In genomic region chr15:28013480-28013879, GRCh38 we compare ENCODE assay signal across 6 cellular contexts.
"Had no signal": no experiment of that assay in that cellular context is flagged by ENCODE, and none has a peak within 500 bp of the region (broad histone marks: within the 10 kb centered on the region; RNA-seq: fewer than 3 reads in every experiment).

No MANE protein-coding gene starts in this region.

- ATAC-seq: HepG2 had no signal

- H3K4me3 ChIP-seq: GM23248 had no signal

- DNase-seq: GM23248, GOT3, H9, HCEC 1CT had no signal

- H3K9ac ChIP-seq: GM23248 had no signal

- H2AFZ ChIP-seq: GM23248 had no signal

- H3K27ac ChIP-seq: GM23248, HL-60 had no signal
